ENCODE assay signal across 21 cellular contexts in genomic region chr5:57828221-57828620, GRCh38.
"Had no signal": no experiment of that assay in that cellular context is flagged by ENCODE, and none has a peak within 500 bp of the region (broad histone marks: within the 10 kb centered on the region; RNA-seq: fewer than 3 reads in every experiment).

No MANE protein-coding gene starts in this region.

- H3K27ac Mint-ChIP-seq: naive thymus-derived CD8-positive, alpha-beta T cell; stimulated activated naive B cell treated with anti-CD40 and anti-IgM and Interleukin-4, amounts not matched to agents 10 μg/mL and 1 μg/mL and 100 μg/mL, for 72 hours; stimulated activated naive CD8-positive, alpha-beta T cell treated with anti-CD3 and anti-CD28 coated beads, Interleukin-15, amount 100 ng/mL, for 72 hours had no signal

- H3K27me3 ChIP-seq: dorsolateral prefrontal cortex, heart left ventricle, ovary, right atrium auricular region, sigmoid colon, testis, tibial nerve, upper lobe of right lung, vagina had no signal

- H3K9me3 ChIP-seq: heart left ventricle, ovary, right atrium auricular region, sigmoid colon, testis, tibial nerve, upper lobe of right lung, vagina had no signal

- DNase-seq: dorsolateral prefrontal cortex; effector CD8-positive, alpha-beta T cell; heart left ventricle; hippocampal formation; left colon; mesendoderm; naive thymus-derived CD8-positive, alpha-beta T cell; ovary; sigmoid colon; stimulated activated CD4-positive, alpha-beta T cell treated with anti-CD3 and anti-CD28 coated beads, Interleukin-2, amount 100 ng/mL, for 24 hours; stimulated activated CD4-positive, alpha-beta T cell treated with anti-CD3 and anti-CD28 coated beads, Interleukin-4, amount 100 ng/mL, for 4 hours; stimulated activated naive B cell treated with anti-CD40 and anti-IgM and Interleukin-4, amounts not matched to agents 10 μg/mL and 1 μg/mL and 100 μg/mL, for 72 hours; stimulated activated naive CD8-positive, alpha-beta T cell treated with anti-CD3 and anti-CD28 coated beads, Interleukin-15, amount 100 ng/mL, for 72 hours; testis; upper lobe of right lung had no signal

- H3K4me1 Mint-ChIP-seq: naive thymus-derived CD8-positive, alpha-beta T cell; stimulated activated naive B cell treated with anti-CD40 and anti-IgM and Interleukin-4, amounts not matched to agents 10 μg/mL and 1 μg/mL and 100 μg/mL, for 72 hours; stimulated activated naive CD8-positive, alpha-beta T cell treated with anti-CD3 and anti-CD28 coated beads, Interleukin-15, amount 100 ng/mL, for 72 hours had no signal

- H3K36me3 ChIP-seq: heart left ventricle, ovary, right atrium auricular region, sigmoid colon, tibial nerve, upper lobe of right lung, vagina had no signal

- H3K4me1 ChIP-seq: heart left ventricle, right atrium auricular region, sigmoid colon, testis, tibial nerve, upper lobe of right lung had no signal

- H3K27ac ChIP-seq: coronary artery, dorsolateral prefrontal cortex, heart left ventricle, ovary, right atrium auricular region, sigmoid colon, skin epidermis, testis, tibial nerve, upper lobe of right lung, vagina had no signal

- H3K4me3 ChIP-seq: coronary artery, dorsolateral prefrontal cortex, heart left ventricle, ovary, right atrium auricular region, sigmoid colon, skin epidermis, testis, tibial nerve, upper lobe of right lung, vagina had no signal

- H3K36me3 Mint-ChIP-seq: naive thymus-derived CD8-positive, alpha-beta T cell; stimulated activated naive B cell treated with anti-CD40 and anti-IgM and Interleukin-4, amounts not matched to agents 10 μg/mL and 1 μg/mL and 100 μg/mL, for 72 hours had no signal

- H3K27me3 Mint-ChIP-seq: stimulated activated naive B cell treated with anti-CD40 and anti-IgM and Interleukin-4, amounts not matched to agents 10 μg/mL and 1 μg/mL and 100 μg/mL, for 72 hours had no signal

- H3K9me3 Mint-ChIP-seq: naive thymus-derived CD8-positive, alpha-beta T cell; stimulated activated naive B cell treated with anti-CD40 and anti-IgM and Interleukin-4, amounts not matched to agents 10 μg/mL and 1 μg/mL and 100 μg/mL, for 72 hours; stimulated activated naive CD8-positive, alpha-beta T cell treated with anti-CD3 and anti-CD28 coated beads, Interleukin-15, amount 100 ng/mL, for 72 hours had no signal

- ATAC-seq: esophagus mucosa; heart left ventricle; left colon; naive thymus-derived CD8-positive, alpha-beta T cell; stimulated activated naive B cell treated with anti-CD40 and anti-IgM and Interleukin-4, amounts not matched to agents 10 μg/mL and 1 μg/mL and 100 μg/mL, for 72 hours; stimulated activated naive CD8-positive, alpha-beta T cell treated with anti-CD3 and anti-CD28 coated beads, Interleukin-15, amount 100 ng/mL, for 72 hours; upper lobe of right lung had no signal

- H3K4me3 Mint-ChIP-seq: naive thymus-derived CD8-positive, alpha-beta T cell; stimulated activated naive B cell treated with anti-CD40 and anti-IgM and Interleukin-4, amounts not matched to agents 10 μg/mL and 1 μg/mL and 100 μg/mL, for 72 hours; stimulated activated naive CD8-positive, alpha-beta T cell treated with anti-CD3 and anti-CD28 coated beads, Interleukin-15, amount 100 ng/mL, for 72 hours had no signal
